Comparison of ENCODE assay signal across 8 cellular contexts in the genomic region with DNA sequence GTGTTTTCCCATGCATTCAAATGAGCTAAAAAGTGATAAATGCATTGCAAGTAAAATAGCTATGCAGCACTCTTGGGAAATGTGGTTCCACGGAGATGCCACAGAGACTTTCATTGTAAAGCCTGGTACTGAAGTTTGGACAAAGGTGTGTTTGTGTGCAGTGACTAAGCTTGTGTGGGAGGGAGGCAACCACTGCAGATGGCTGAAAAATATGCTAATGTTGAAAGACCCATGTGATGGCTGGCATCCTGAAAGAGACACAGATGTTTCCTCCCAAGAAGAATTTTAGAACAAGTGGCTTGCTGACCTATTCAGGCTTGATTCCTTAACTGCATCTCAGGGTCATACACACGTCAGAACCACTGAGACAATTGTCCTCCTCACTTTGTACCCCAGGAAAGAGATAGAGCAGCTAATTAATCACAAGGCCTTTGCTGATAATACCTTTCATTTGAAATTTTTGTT.
A peak's percentile ranks its signal among the peaks of the same experiment; 100 is the strongest.
DNase-seq lines count a peak whose midpoint lies in the region; ATAC-seq lines count a peak whose summit lies in the region.

No MANE protein-coding gene starts in this region.

- POLR2A ChIA-PET in activated CD4-positive, alpha-beta T cell treated with anti-CD3 and anti-CD28 coated beads for 36 hours (lab: Charles Lee): no interaction called here

- intact Hi-C loops in activated CD4-positive, alpha-beta T cell treated with anti-CD3 and anti-CD28 coated beads for 36 hours (cut with DNase I, micrococcal nuclease): loop anchor here in 1 of 2 experiments (2.0 to 5.0 kb wide), 2 partner anchors 15 to 34 kb away; no protein-coding TSS in a partner anchor

- H3K9me3 Mint-ChIP-seq in activated CD4-positive, alpha-beta T cell treated with anti-CD3 and anti-CD28 coated beads for 36 hours (ENCODE audit: low read depth): no peaks in the 10 kb centered on the region

- H3K4me1 Mint-ChIP-seq in activated CD4-positive, alpha-beta T cell treated with anti-CD3 and anti-CD28 coated beads for 36 hours: peaks cover 50% of the 10 kb centered on the region

- peak overlapping the region; percentile 69 for H3K27ac Mint-ChIP-seq in activated CD4-positive, alpha-beta T cell treated with anti-CD3 and anti-CD28 coated beads for 36 hours

- ATAC-seq in GM19025 (IDR thresholded peaks at IDR 0.05; ENCODE audit: low read depth, unreplicated experiment) (peak; percentile 79), HG03039 (IDR thresholded peaks at IDR 0.05; ENCODE audit: unreplicated experiment) (peak; percentile 83)
- peak; percentile 76 for ATAC-seq in activated CD4-positive, alpha-beta T cell treated with anti-CD3 and anti-CD28 coated beads for 36 hours

- H3K4me3 Mint-ChIP-seq in activated CD4-positive, alpha-beta T cell treated with anti-CD3 and anti-CD28 coated beads for 36 hours: no peak overlapping the region

- no peaks in the 10 kb centered on the region for H3K36me3 Mint-ChIP-seq in activated CD4-positive, alpha-beta T cell treated with anti-CD3 and anti-CD28 coated beads for 36 hours (ENCODE audit: low read depth)

- H3K27me3 Mint-ChIP-seq in activated CD4-positive, alpha-beta T cell treated with anti-CD3 and anti-CD28 coated beads for 36 hours: no peaks in the 10 kb centered on the region

- DNase-seq in activated CD4-positive, alpha-beta T cell treated with anti-CD3 and anti-CD28 coated beads for 36 hours: peak; percentile 71
- peak; percentile 92 for DNase-seq in foreskin melanocyte
- peak; percentile 78 for DNase-seq in superior temporal gyrus (ENCODE audit: extremely low spot score)
- DNase-seq in HUDEP-2 (lab: John Stamatoyannopoulos, UW; ENCODE audit: unreplicated experiment in 76 of 76): no peak
- no peak for DNase-seq in CD1c-positive myeloid dendritic cell (ENCODE audit: extremely low spot score)
- no peak for DNase-seq in DMS114 treated with DMSO at 0.1 percent for 48 hours (lab: John Stamatoyannopoulos, UW; ENCODE audit: unreplicated experiment)

- CTCF ChIA-PET in activated CD4-positive, alpha-beta T cell treated with anti-CD3 and anti-CD28 coated beads for 36 hours (lab: Charles Lee): interaction anchor here (0.6 to 2.9 kb wide), 9 partner anchors 10 to 749 kb away, joined by 3 to 25 read pairs (median 3); no protein-coding TSS in a partner anchor

Comparison
In these comparisons a context has a peak if more than half of its experiments do, and no peak if none do; other contexts are left out.
1. DNase-seq: peak in activated CD4-positive, alpha-beta T cell treated with anti-CD3 and anti-CD28 coated beads for 36 hours (single experiment), foreskin melanocyte (single experiment) and superior temporal gyrus (single experiment); none in HUDEP-2 (0 of 76), CD1c-positive myeloid dendritic cell (single experiment) and DMS114 treated with DMSO at 0.1 percent for 48 hours (single experiment).
2. Peak in every context shown above with its lines, with median percentiles within 50 percentile points of each other: ATAC-seq.